20 cellular contexts compared by ENCODE assay signal in the genomic region with DNA sequence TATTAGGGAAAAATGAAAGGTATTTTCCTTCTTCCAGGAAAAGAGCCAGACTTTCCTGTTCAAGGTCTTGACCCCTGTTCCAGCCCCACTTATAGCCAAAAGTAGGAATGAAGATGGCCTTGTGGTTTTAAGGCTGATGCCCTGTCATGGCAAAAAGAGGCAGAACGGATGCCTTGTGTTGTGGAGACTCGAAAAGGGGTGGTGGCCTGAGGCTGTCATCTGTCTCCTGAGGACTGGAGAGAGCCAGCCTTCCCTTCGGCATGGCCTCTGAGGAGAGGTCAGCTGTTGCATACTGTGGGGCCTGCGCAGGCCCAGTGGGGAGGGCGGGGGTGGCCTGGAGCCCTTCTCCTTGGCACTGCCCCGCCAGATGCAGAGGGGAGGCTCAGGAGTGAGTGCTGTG.
A peak's percentile ranks its signal among the peaks of the same experiment; 100 is the strongest.
DNase-seq lines count a peak whose midpoint lies in the region; ATAC-seq, FAIRE-seq and TF ChIP-seq lines count a peak whose summit lies in the region.
"Had no signal": no experiment of that assay in that cellular context is flagged by ENCODE, and none has a peak within 500 bp of the region (broad histone marks: within the 10 kb centered on the region; RNA-seq: fewer than 3 reads in every experiment).

No MANE protein-coding gene starts in this region.

- H3K27ac Mint-ChIP-seq in immature natural killer cell = no peak overlapping the region
- H3K27ac Mint-ChIP-seq: B cell had no signal

- TF ChIP-seq EP300 in A549 (IDR thresholded peaks at IDR 0.05) = no peak

- H3K36me3 ChIP-seq in IMR-90 (ENCODE audit: control insufficient read depth, insufficient read depth, low read length) = no peaks in the 10 kb centered on the region
- H3K36me3 ChIP-seq in neuronal stem cell (replicated peaks in 1 of 2; ENCODE audit: control insufficient read depth in 2 of 2, insufficient read depth in 2 of 2, low read length in 2 of 2) = no peaks in the 10 kb centered on the region
- H3K36me3 ChIP-seq: HAP-1 had no signal

- TF ChIP-seq POLR2A in A549 (IDR thresholded peaks at IDR 0.05; ENCODE audit: low read length) (no peak), IMR-90 (IDR thresholded peaks at IDR 0.05; ENCODE audit: low read depth, low read length) (no peak)

- H2BK120ac ChIP-seq in IMR-90 (ENCODE audit: low read depth, low read length) (no peak overlapping the region; the same call in 1 of the 2 replicates), neuronal stem cell (ENCODE audit: low read depth, low read length) (no peak overlapping the region)

- no peak overlapping the region for H4K5ac ChIP-seq in IMR-90 (ENCODE audit: low read depth, low read length)

- H2AK5ac ChIP-seq in IMR-90 (ENCODE audit: low read depth, low read length) = peak overlapping the region; percentile 10; the same call in 1 of the 2 replicates
- H2AK5ac ChIP-seq in neuronal stem cell (ENCODE audit: low read depth, low read length) = no peak overlapping the region

- intact Hi-C loops in IMR-90 (cut with micrococcal nuclease) = loop anchor here (10.0 kb wide), 1 partner anchor 168 kb away; the partner anchor contains the start of gene EEPD1

- H3K4me1 ChIP-seq in A549 (peaks cover 3% of the 10 kb centered on the region; the same call in 1 of the 3 replicates), IMR-90 (ENCODE audit: control insufficient read depth, insufficient read depth, low read length) (peaks cover 2% of the 10 kb centered on the region; the same call in 1 of the 2 replicates), neuronal stem cell (ENCODE audit: control insufficient read depth in 2 of 2, insufficient read depth in 1 of 2, low read depth in 1 of 2, low read length in 2 of 2) (peaks cover 0 to 3% of the 10 kb centered on the region in 2 donors)
- H3K4me1 ChIP-seq: HAP-1 had no signal

- H3K36me3 Mint-ChIP-seq in immature natural killer cell = no peaks in the 10 kb centered on the region
- H3K36me3 Mint-ChIP-seq: CD4-positive, alpha-beta memory T cell had no signal

- no peaks in the 10 kb centered on the region for H3K9me1 ChIP-seq in IMR-90 (ENCODE audit: insufficient read depth, low read length)

- H3K9me3 Mint-ChIP-seq in immature natural killer cell = no peaks in the 10 kb centered on the region
- H3K9me3 Mint-ChIP-seq: CD4-positive, alpha-beta memory T cell had no signal

- TF ChIP-seq CTCF in A549 (IDR thresholded peaks at IDR 0.05) (no peak), IMR-90 (conservative IDR thresholded peaks at IDR 0.05; ENCODE audit: low read depth, low read length) (no peak), coronary artery (IDR thresholded peaks at IDR 0.05) (no peak)

- no peaks in the 10 kb centered on the region for H3K79me1 ChIP-seq in IMR-90 (ENCODE audit: low read depth in 1 of 2, low read length in 2 of 2)
- no peaks in the 10 kb centered on the region for H3K79me1 ChIP-seq in neuronal stem cell (ENCODE audit: low read depth, low read length)

- H2AFZ ChIP-seq in IMR-90 (replicated peaks; ENCODE audit: low read length, poor library complexity) (no peak overlapping the region), neuronal stem cell (ENCODE audit: low read length) (no peak overlapping the region)

- H2AK9ac ChIP-seq in IMR-90 (replicated peaks; ENCODE audit: low read depth, low read length, poor library complexity) = no peak overlapping the region

- no peak for ATAC-seq in A549
- ATAC-seq in IMR-90 (ENCODE audit: low read depth) = no peak
- ATAC-seq in HG02981 (IDR thresholded peaks at IDR 0.05; ENCODE audit: unreplicated experiment) = no peak

- POLR2A ChIA-PET in A549 (lab: Yijun Ruan, JAX) (no interaction called here), IMR-90 (lab: Charles Lee; ENCODE audit: unreplicated experiment) (no interaction called here)

- H4K8ac ChIP-seq in IMR-90 (ENCODE audit: low read depth in 2 of 2, low read length in 2 of 2) (no peak overlapping the region; a peak in 1 of 4 replicates), neuronal stem cell (ENCODE audit: low read depth, low read length) (no peak overlapping the region)

- H3K27ac ChIP-seq in A549 (peak overlapping the region; percentile 32 to 75; a peak in 4 of 6 replicates), IMR-90 (ENCODE audit: insufficient read depth, low read length) (no peak overlapping the region), coronary artery (peak overlapping the region; percentile 15 to 60), neuronal stem cell (replicated peaks; ENCODE audit: low read length) (no peak overlapping the region)

- H3K9me3 ChIP-seq in A549 = no peaks in the 10 kb centered on the region
- no peaks in the 10 kb centered on the region for H3K9me3 ChIP-seq in IMR-90 (ENCODE audit: control insufficient read depth, insufficient read depth, low read length)
- no peaks in the 10 kb centered on the region for H3K9me3 ChIP-seq in neuronal stem cell (replicated peaks in 1 of 2; ENCODE audit: control insufficient read depth in 2 of 2, insufficient read depth in 1 of 2, low read depth in 1 of 2, low read length in 2 of 2)
- H3K9me3 ChIP-seq: HAP-1 had no signal

- no peaks in the 10 kb centered on the region for H4K20me1 ChIP-seq in IMR-90 (ENCODE audit: insufficient read depth, low read length)

- CTCF ChIA-PET in A549 (lab: Yijun Ruan, JAX) (interaction anchor here (1.2 to 4.5 kb wide), 6 partner anchors 8 to 314 kb away, joined by 3 to 198 read pairs (median 18); no protein-coding TSS in a partner anchor), IMR-90 (lab: Yijun Ruan, JAX) (no interaction called here)

- no peak overlapping the region for H2BK12ac ChIP-seq in neuronal stem cell (ENCODE audit: low read length)

- H3K4me3 ChIP-seq in A549 = no peak overlapping the region
- no peak overlapping the region for H3K4me3 ChIP-seq in IMR-90 (ENCODE audit: insufficient read depth, low read depth, low read length)
- no peak overlapping the region for H3K4me3 ChIP-seq in coronary artery
- H3K4me3 ChIP-seq in neuronal stem cell (ENCODE audit: low read length in 2 of 2) = no peak overlapping the region
- H3K4me3 ChIP-seq: HAP-1 had no signal

- dilution Hi-C loops in IMR-90 (cut with HindIII; ENCODE audit: low sequenced_read_pairs, unreplicated experiment) = loop anchor here (25.0 kb wide), 1 partner anchor 325 kb away; no protein-coding TSS in a partner anchor

- H3K23ac ChIP-seq in IMR-90 (ENCODE audit: low read depth, low read length) (no peak overlapping the region), neuronal stem cell (ENCODE audit: low read depth, low read length, poor library complexity) (peak overlapping the region; percentile 18)

- 90% methylated on average over 3 of the region's 6 CpGs for WGBS in A549 (ENCODE audit: missing lambda C conversion rate)
- WGBS in IMR-90 (ENCODE audit: extremely low coverage in 2 of 2, insufficient read length in 1 of 2), 2 experiments = 60% methylated on average over 2 of the region's 6 CpGs; no CpG with 5 or more reads in 1 of the 2 experiments
- WGBS in neuronal stem cell (ENCODE audit: extremely low coverage in 2 of 2, insufficient read length in 2 of 2, insufficient replicate concordance in 1 of 2), 2 donors = no CpG with 5 or more reads among the region's 6 CpGs

- H4K91ac ChIP-seq in IMR-90 (ENCODE audit: insufficient read depth, low read depth, low read length) (no peak overlapping the region; the same call in 1 of the 2 replicates), neuronal stem cell (ENCODE audit: low read depth, low read length, poor library complexity) (no peak overlapping the region)

- TF ChIP-seq RAD21 in A549 (conservative IDR thresholded peaks at IDR 0.05 in 1 of 2, IDR thresholded peaks at IDR 0.05 in 1 of 2) = no peak
- no peak for TF ChIP-seq RAD21 in IMR-90 (IDR thresholded peaks at IDR 0.05; ENCODE audit: low read length)

- peaks cover 0 to 2% of the 10 kb centered on the region in 2 donors for H3K4me1 Mint-ChIP-seq in immature natural killer cell
- H3K4me1 Mint-ChIP-seq: B cell had no signal

- H3K18ac ChIP-seq in IMR-90 (ENCODE audit: low read depth, low read length) (no peak overlapping the region), neuronal stem cell (ENCODE audit: low read length) (peak overlapping the region; percentile 33)

- peaks cover 0 to 9% (median 7%) of the 10 kb centered on the region in 3 donors for H3K27me3 Mint-ChIP-seq in immature natural killer cell (ENCODE audit: low read depth in 3 of 3)

- in situ Hi-C loops in IMR-90 (cut with MboI; ENCODE audit: low sequenced_read_pairs) = loop anchor here (5.0 kb wide), 1 partner anchor 330 kb away; no protein-coding TSS in a partner anchor

- no peak overlapping the region for H3K56ac ChIP-seq in IMR-90 (ENCODE audit: extremely low read depth, insufficient read depth, low read length)

- H2BK5ac ChIP-seq in IMR-90 (ENCODE audit: low read depth, low read length, poor library complexity, severe bottlenecking) (no peak overlapping the region), neuronal stem cell (ENCODE audit: low read length) (no peak overlapping the region)

- H2BK15ac ChIP-seq in IMR-90 (ENCODE audit: low read depth, low read length) (no peak overlapping the region; the same call in 2 of the 3 replicates), neuronal stem cell (ENCODE audit: low read length) (no peak overlapping the region)

- H3K9ac ChIP-seq in IMR-90 (ENCODE audit: low read depth, low read length) = no peak overlapping the region
- H3K9ac ChIP-seq in neuronal stem cell (ENCODE audit: low read depth, low read length, poor library complexity) = no peak overlapping the region

- no TSS peak for BruUV-seq in IMR-90 (replicated peaks; lab: Mats Ljungman, UMichigan)

- H2BK20ac ChIP-seq in IMR-90 (ENCODE audit: low read depth, low read length) = no peak overlapping the region

- H3K4ac ChIP-seq in IMR-90 (ENCODE audit: low read depth, low read length) (no peak overlapping the region), neuronal stem cell (ENCODE audit: low read length) (no peak overlapping the region)

- no peak for DNase-seq in A549 (ENCODE audit: low read depth in 1 of 2, low spot score in 1 of 2)
- DNase-seq in IMR-90 = no peak
- no peak for DNase-seq in coronary artery (ENCODE audit: low spot score)
- DNase-seq in neuronal stem cell (ENCODE audit: low spot score) = no peak
- DNase-seq in amniotic stem cell (lab: John Stamatoyannopoulos, UW) = no peak
- DNase-seq in HK-2 (ENCODE audit: unreplicated experiment) = no peak
- DNase-seq in immature natural killer cell = no peak
- DNase-seq: C1 segment of cervical spinal cord; CD4-positive, alpha-beta memory T cell; COR-L47; DMS153; DMS79 treated with DMSO at 0.1 percent for 48 hours; GDM1 had no signal

- no peak for FAIRE-seq in A549 (lab: Jason Lieb, UNC)
- FAIRE-seq: D721Med, GM12892, GM19239, H1 had no signal

- H3K4me2 ChIP-seq in A549 (no peak overlapping the region), IMR-90 (ENCODE audit: low read depth, low read length) (no peak overlapping the region), neuronal stem cell (ENCODE audit: insufficient read depth, low read length, poor library complexity, severe bottlenecking) (no peak overlapping the region)

- H3K4me3 Mint-ChIP-seq in immature natural killer cell = no peak overlapping the region
- H3K4me3 Mint-ChIP-seq: B cell; CD4-positive, alpha-beta memory T cell had no signal

- H3K14ac ChIP-seq in IMR-90 (replicated peaks; ENCODE audit: low read depth, low read length) = 0 out of 2 replicates have a peak overlapping the region, but pooled peaks have one; percentile 8
- no peak overlapping the region for H3K14ac ChIP-seq in neuronal stem cell (ENCODE audit: low read length)

- H3K27me3 ChIP-seq in IMR-90 (ENCODE audit: control insufficient read depth, insufficient read depth, low read length) (no peaks in the 10 kb centered on the region), neuronal stem cell (ENCODE audit: control insufficient read depth in 3 of 3, insufficient read depth in 3 of 3, low read depth in 1 of 3, low read length in 3 of 3) (no peaks in the 10 kb centered on the region)

Comparison
In these comparisons a context has a peak if more than half of its experiments do, and no peak if none do; other contexts are left out.
1. H3K27ac ChIP-seq: peak in A549 (2 of 2) and coronary artery (2 of 2); none in IMR-90 (single experiment) and neuronal stem cell (single experiment).